In genomic region chr20:36871640-36872570, GRCh38 we compare ENCODE assay signal across 1 cellular context.
TF ChIP-seq lines count a peak whose summit lies in the region.

No MANE protein-coding gene starts in this region.

TF ChIP-seq in H1, 55 proteins besides CTCF, POLR2A, EP300 and RAD21:
- TF ChIP-seq CHD7 (IDR thresholded peaks at IDR 0.05; ENCODE audit: insufficient replicate concordance, low read length) (no peak), E2F6 (IDR thresholded peaks at IDR 0.05) (no peak), TEAD4 (IDR thresholded peaks at IDR 0.05; ENCODE audit: low read depth, low read length) (no peak), ATF3 (IDR thresholded peaks at IDR 0.05; ENCODE audit: insufficient read depth, low read depth, low read length) (no peak), ATF2 (IDR thresholded peaks at IDR 0.05; ENCODE audit: low read length) (no peak), FOSL1 (IDR thresholded peaks at IDR 0.05; ENCODE audit: insufficient read depth, low read depth, low read length) (no peak)
